In genomic region chr3:33717616-33717865, GRCh38 we compare ENCODE assay signal across 8 cellular contexts. TPM values are rescaled to one million over a fixed set of nuclear protein-coding genes. Genes with fewer than 3 reads are reported as not detected.
DNase-seq lines count a peak whose midpoint lies in the region; ATAC-seq and TF ChIP-seq lines count a peak whose summit lies in the region.

No MANE protein-coding gene starts in this region.

- DNase-seq in SK-N-SH (peak; percentile 80), ecto neural progenitor cell (ENCODE audit: low spot score) (peak; percentile 84), mesenteric fat pad (ENCODE audit: low spot score) (peak; percentile 92), NCI-H2171 (lab: John Stamatoyannopoulos, UW) (no peak)
- peak; percentile 58 for DNase-seq in stimulated activated naive CD4-positive, alpha-beta T cell treated with Interleukin-2 at 50 U/mL for 16 hours (lab: John Stamatoyannopoulos, UW)

- TF ChIP-seq CTCF in SK-N-SH (IDR thresholded peaks at IDR 0.05), result no peak

- CTCF ChIA-PET in SK-N-SH (lab: Yijun Ruan, JAX), result interaction anchor here (0.7 to 4.0 kb wide), 11 partner anchors 59 to 278 kb away, joined by 3 to 38 read pairs (median 4); partner anchors contain the start of gene UBP1

- H3K27ac ChIP-seq in ACC112 (ENCODE audit: low read depth, low read length), result peak overlapping the region; percentile 73
- peak overlapping the region; percentile 74 to 82 for H3K27ac ChIP-seq in SK-N-SH (ENCODE audit: low read depth in 2 of 2, low read length in 1 of 2)

- H3K36me3 ChIP-seq in ACC112 (ENCODE audit: insufficient read depth, low read length), result no peaks in the 10 kb centered on the region
- H3K36me3 ChIP-seq in SK-N-SH (replicated peaks in 1 of 2; ENCODE audit: control insufficient read depth in 1 of 2, insufficient read depth in 2 of 2, low read length in 1 of 2), result no peaks in the 10 kb centered on the region

- H3K4me1 ChIP-seq in ACC112 (ENCODE audit: control insufficient read depth, insufficient read depth, low read length, unreplicated experiment) (peaks cover 25% of the 10 kb centered on the region), SK-N-SH (ENCODE audit: control insufficient read depth in 1 of 2, insufficient read depth in 2 of 2, low read depth in 1 of 2, low read length in 1 of 2) (peaks cover 8 to 11% of the 10 kb centered on the region in 2 experiments; a peak in 3 of 4 replicates)

- H3K79me2 ChIP-seq in ACC112 (ENCODE audit: control insufficient read depth, insufficient read depth, low read length, unreplicated experiment), result peaks cover 46% of the 10 kb centered on the region
- peaks cover 51% of the 10 kb centered on the region for H3K79me2 ChIP-seq in SK-N-SH (ENCODE audit: insufficient read depth)

- peaks cover 9% of the 10 kb centered on the region for H3F3A ChIP-seq in SK-N-SH (replicated peaks; ENCODE audit: insufficient read depth)

- H3K9me3 ChIP-seq in SK-N-SH, result no peaks in the 10 kb centered on the region

- WGBS in SK-N-SH (ENCODE audit: low lambda C conversion rate), result 3% methylated on average over 16 of the region's 26 CpGs

- no peaks in the 10 kb centered on the region for H4K20me1 ChIP-seq in SK-N-SH (ENCODE audit: insufficient read depth)

- H3K9ac ChIP-seq in SK-N-SH, result peak overlapping the region; percentile 82

- H3K9me2 ChIP-seq in SK-N-SH, result no peaks in the 10 kb centered on the region

- POLR2A ChIA-PET in SK-N-SH (lab: Yijun Ruan, JAX), result interaction anchor here (1.0 kb wide), 1 partner anchor 59 kb away, joined by 3 read pairs; no protein-coding TSS in a partner anchor

- H2AFZ ChIP-seq in ACC112 (ENCODE audit: low read length, unreplicated experiment) (peak overlapping the region; percentile 87), SK-N-SH (ENCODE audit: low read depth) (peak overlapping the region; percentile 97)

- peak overlapping the region; percentile 95 for H3K4me3 ChIP-seq in ACC112 (ENCODE audit: low read depth, low read length)
- H3K4me3 ChIP-seq in SK-N-SH (ENCODE audit: low read depth in 2 of 2, low read length in 1 of 2), result peak overlapping the region; percentile 85 to 92

- peak overlapping the region; percentile 92 for H3K4me2 ChIP-seq in SK-N-SH

- H3K27me3 ChIP-seq in ACC112 (ENCODE audit: insufficient read depth, low read length) (no peaks in the 10 kb centered on the region), SK-N-SH (ENCODE audit: insufficient read depth) (no peaks in the 10 kb centered on the region)

- TF ChIP-seq EP300 in SK-N-SH (IDR thresholded peaks at IDR 0.05; ENCODE audit: borderline replicate concordance in 1 of 2, low read depth in 1 of 2, low read length in 1 of 2), result no peak

- no peak for TF ChIP-seq RAD21 in SK-N-SH (IDR thresholded peaks at IDR 0.05; ENCODE audit: low read length)

- peak; percentile 29 for ATAC-seq in GM18520 (IDR thresholded peaks at IDR 0.05; ENCODE audit: unreplicated experiment)
- peak; percentile 27 for ATAC-seq in HG03060 (IDR thresholded peaks at IDR 0.05; ENCODE audit: low read depth, unreplicated experiment)

TF ChIP-seq in SK-N-SH, 30 proteins besides CTCF, POLR2A, EP300 and RAD21:
- TF ChIP-seq FOXM1 (IDR thresholded peaks at IDR 0.05; ENCODE audit: low read depth) (no peak), ELF1 (IDR thresholded peaks at IDR 0.05) (no peak; the same call in 1 of the 2 replicates), IRF3 (IDR thresholded peaks at IDR 0.05; ENCODE audit: low read depth, low read length) (no peak)

RNA-seq across cellular contexts. Expression of gene CLASP2, which starts 0.5 kb away (rescaled TPM):
- polyA plus RNA-seq in SK-N-SH (2012; rRNA removed), result 13.2 and 18.8 TPM in 2 replicates
- polyA plus RNA-seq in SK-N-SH (2012; cell fraction: cytosol; rRNA removed), result 15.5 and 15.6 TPM in 2 replicates
- polyA plus RNA-seq in SK-N-SH (2012; cell fraction: nucleus; rRNA removed), result 20.7 and 41.8 TPM in 2 replicates
- 41.1 TPM for total RNA-seq in mesenteric fat pad
